In genomic region chr19:508204-509150, GRCh38 we compare ENCODE assay signal across 8 cellular contexts. TPM values are rescaled to one million over a fixed set of nuclear protein-coding genes. Genes with fewer than 3 reads are reported as not detected.
DNase-seq lines count a peak whose midpoint lies in the region; ATAC-seq and TF ChIP-seq lines count a peak whose summit lies in the region.

No MANE protein-coding gene starts in this region.

- TF ChIP-seq CTCF in AG09309 (IDR thresholded peaks at IDR 0.05; ENCODE audit: control insufficient read depth, insufficient read depth, low read depth, low read length, missing control alignments) = no peak
- no peak for TF ChIP-seq CTCF in natural killer cell (IDR thresholded peaks at IDR 0.05)

- in situ Hi-C loops in G401 (cut with HindIII; ENCODE audit: low sequenced_read_pairs) = no loop called here

- H3K4me3 ChIP-seq in AG09309 (ENCODE audit: control insufficient read depth, low read depth, low read length) = peak overlapping the region; percentile 82

- peak overlapping the region; percentile 96 for H3K4me3 Mint-ChIP-seq in natural killer cell

- ATAC-seq in natural killer cell = no peak

- H3K36me3 ChIP-seq in KOPT-K1 (ENCODE audit: insufficient read depth, low read length) = no peaks in the 10 kb centered on the region

- H3K9me3 ChIP-seq in KOPT-K1 (ENCODE audit: insufficient read depth, low read length, poor library complexity, severe bottlenecking) = no peaks in the 10 kb centered on the region

- H3K27ac Mint-ChIP-seq in natural killer cell = peak overlapping the region; percentile 96 to 98

- no peaks in the 10 kb centered on the region for H3K36me3 Mint-ChIP-seq in natural killer cell

- H3K27ac ChIP-seq in KOPT-K1 (ENCODE audit: low read depth, low read length, poor library complexity, severe bottlenecking) (peak overlapping the region; percentile 95), cingulate gyrus (ENCODE audit: low read depth, low read length) (peak overlapping the region; percentile 98)

- H3K9me3 Mint-ChIP-seq in natural killer cell = no peaks in the 10 kb centered on the region

- no peaks in the 10 kb centered on the region for H3K27me3 Mint-ChIP-seq in natural killer cell (ENCODE audit: low read depth in 2 of 2)

- peaks cover 23 to 53% of the 10 kb centered on the region in 2 donors for H3K4me1 Mint-ChIP-seq in natural killer cell

- DNase-seq in AG09309 (ENCODE audit: low read depth) (no peak), natural killer cell (no peak), C1 segment of cervical spinal cord (lab: John Stamatoyannopoulos, UW) (no peak), G401 (ENCODE audit: low spot score) (no peak), KG1 (lab: John Stamatoyannopoulos, UW) (no peak), RPMI8226 (no peak)

- intact Hi-C loops in natural killer cell (cut with micrococcal nuclease) = no loop called here

RNA-seq across cellular contexts. Expression of gene TPGS1, which starts 1.2 kb away (rescaled TPM):
- 10 to 100 TPM; 18.7 to 20.6 (median 18.9) TPM for total RNA-seq in natural killer cell
- 89.0 and 129 TPM in 2 replicates for total RNA-seq in G401 (2014; rRNA removed; shearing (Covaris generic))

RNA-seq across cellular contexts. Expression of gene MADCAM1, which starts 12.2 kb away (rescaled TPM):
- total RNA-seq in natural killer cell = under 1 TPM in 2 of 3 donors, not detected in 1; 0.43 to 0.54 TPM
- 0.14 TPM in 1 of 2 replicates, not detected in the other for total RNA-seq in G401 (2014; rRNA removed; shearing (Covaris generic))

RNA-seq across cellular contexts. Expression of gene CDC34, which starts 23.1 kb away (rescaled TPM):
- 100 to 1,000 TPM in 2 of 3 donors, 10 to 100 TPM in 1; 68.5 to 114 (median 101) TPM for total RNA-seq in natural killer cell
- 178 and 208 TPM in 2 replicates for total RNA-seq in G401 (2014; rRNA removed; shearing (Covaris generic))

RNA-seq across cellular contexts. Expression of gene GZMM, which starts 35.4 kb away (rescaled TPM):
- 100 to 1,000 TPM; 186 to 286 (median 253) TPM for total RNA-seq in natural killer cell
- total RNA-seq in G401 (2014; rRNA removed; shearing (Covaris generic)) = 0.17 and 0.74 TPM in 2 replicates

RNA-seq across cellular contexts. Expression of gene SHC2, which starts 47.6 kb away (rescaled TPM):
- total RNA-seq in natural killer cell = under 1 TPM in 1 of 3 donors, not detected in 2; 0.75 TPM
- 12.7 and 14.3 TPM in 2 replicates for total RNA-seq in G401 (2014; rRNA removed; shearing (Covaris generic))
